ENCODE assay signal across 8 cellular contexts in genomic region chr1:248837794-248838356, GRCh38. TPM values are rescaled to one million over a fixed set of nuclear protein-coding genes. Genes with fewer than 3 reads are reported as not detected.
A peak's percentile ranks its signal among the peaks of the same experiment; 100 is the strongest.
DNase-seq lines count a peak whose midpoint lies in the region; ATAC-seq, FAIRE-seq and TF ChIP-seq lines count a peak whose summit lies in the region.

TSS of gene ZNF672 (plus strand) at chr1:248838224. CDS start at chr1:248847275, 9,051 bp downstream.

- ATAC-seq in esophagus mucosa, result peak; percentile 94

- H3K9me3 ChIP-seq in DOHH2 (ENCODE audit: control insufficient read depth, insufficient read depth, low read length) (no peaks in the 10 kb centered on the region), GM23248 (ENCODE audit: low read depth) (no peaks in the 10 kb centered on the region), Karpas-422 (ENCODE audit: low read length) (no peaks in the 10 kb centered on the region)

- peaks cover 2% of the 10 kb centered on the region; the same call in 1 of the 2 replicates for H3F3A ChIP-seq in DOHH2 (ENCODE audit: control insufficient read depth, insufficient read depth)
- peaks cover 22% of the 10 kb centered on the region for H3F3A ChIP-seq in GM23248 (ENCODE audit: insufficient read depth)

- H3K27me3 ChIP-seq in DOHH2 (ENCODE audit: control insufficient read depth, low read length) (0 out of 2 replicates have a peak, but pooled peaks cover 4% of the 10 kb centered on the region), GM23248 (replicated peaks; ENCODE audit: insufficient read depth) (no peaks in the 10 kb centered on the region), Karpas-422 (ENCODE audit: low read length) (no peaks in the 10 kb centered on the region)

- no peak for TF ChIP-seq CTCF in DOHH2 (IDR thresholded peaks at IDR 0.05; ENCODE audit: low read depth, low read length, poor library complexity, severe bottlenecking)

- H3K9me2 ChIP-seq in DOHH2 (replicated peaks; ENCODE audit: control insufficient read depth, low read length) (no peaks in the 10 kb centered on the region), GM23248 (ENCODE audit: insufficient read depth) (no peaks in the 10 kb centered on the region), Karpas-422 (replicated peaks; ENCODE audit: insufficient read depth, low read length) (no peaks in the 10 kb centered on the region)

- H3K36me3 ChIP-seq in DOHH2 (ENCODE audit: control insufficient read depth, low read length), result peaks cover 14% of the 10 kb centered on the region
- H3K36me3 ChIP-seq in GM23248 (ENCODE audit: low read depth), result no peaks in the 10 kb centered on the region
- no peaks in the 10 kb centered on the region for H3K36me3 ChIP-seq in Karpas-422 (ENCODE audit: insufficient read depth, low read length)

- DNase-seq in GM23248, result peak; percentile 99
- peak; percentile 98 for DNase-seq in Karpas-422
- peak; percentile 96 for DNase-seq in RCC 7860 (ENCODE audit: low spot score)
- DNase-seq in activated T-cell treated with anti-CD3 and anti-CD28 coated beads, Interleukin-2, amount 50 U/mL, for 48 hours, result peak; percentile 95 to 96
- DNase-seq in myocyte (ENCODE audit: low read depth), result peak; percentile 99
- peak; percentile 88 to 92 for DNase-seq in stimulated activated CD8-positive, alpha-beta memory T cell treated with anti-CD3 and anti-CD28 coated beads, Interleukin-7, amount 100 ng/mL, for 4 hours (ENCODE audit: low read depth in 2 of 2)

- 0 to 1% methylated on average over 40 to 42 of the region's 48 CpGs for WGBS in GM23248 (ENCODE audit: low coverage in 1 of 2, low lambda C conversion rate in 2 of 2, missing lambda C conversion rate in 2 of 2), 2 experiments

- peaks cover 43% of the 10 kb centered on the region for H3K79me2 ChIP-seq in DOHH2 (ENCODE audit: control insufficient read depth, low read length)
- H3K79me2 ChIP-seq in GM23248 (ENCODE audit: insufficient read depth), result peaks cover 35% of the 10 kb centered on the region
- H3K79me2 ChIP-seq in Karpas-422 (ENCODE audit: low read length), result peaks cover 37% of the 10 kb centered on the region

- H3K4me2 ChIP-seq in DOHH2 (ENCODE audit: low read length) (peak within 1 kb of the TSS; percentile 94), GM23248 (ENCODE audit: unreplicated experiment) (peak within 1 kb of the TSS; percentile 89), Karpas-422 (ENCODE audit: low read depth, low read length, poor library complexity, severe bottlenecking) (peak within 1 kb of the TSS; percentile 92)

- peaks cover 30% of the 10 kb centered on the region for H3K4me1 ChIP-seq in DOHH2 (ENCODE audit: control insufficient read depth, low read length)
- peaks cover 26% of the 10 kb centered on the region for H3K4me1 ChIP-seq in GM23248 (ENCODE audit: insufficient read depth)
- peaks cover 42% of the 10 kb centered on the region for H3K4me1 ChIP-seq in Karpas-422 (ENCODE audit: low read length)

- in situ Hi-C loops in GM23248 (cut with MboI), result no loop called here

- peak within 1 kb of the TSS; percentile 98 for H3K9ac ChIP-seq in GM23248
- peak within 1 kb of the TSS; percentile 91 for H3K9ac ChIP-seq in Karpas-422 (ENCODE audit: low read length)

- H2AFZ ChIP-seq in GM23248, result peak within 1 kb of the TSS; percentile 88
- peak within 1 kb of the TSS; percentile 77 for H2AFZ ChIP-seq in Karpas-422 (ENCODE audit: low read length)

- H3K27ac ChIP-seq in DOHH2 (ENCODE audit: low read depth, low read length), result peak within 1 kb of the TSS; percentile 72
- H3K27ac ChIP-seq in GM23248, result peak within 1 kb of the TSS; percentile 99
- peak within 1 kb of the TSS; percentile 80 for H3K27ac ChIP-seq in Karpas-422 (ENCODE audit: low read length)

- FAIRE-seq in RCC 7860 (lab: Jason Lieb, UNC), result peak; percentile 82

- H3K4me3 ChIP-seq in DOHH2 (ENCODE audit: low read length) (peak within 1 kb of the TSS; percentile 98), GM23248 (peak within 1 kb of the TSS; percentile 81), Karpas-422 (ENCODE audit: low read length) (peak within 1 kb of the TSS; percentile 75)

- H4K20me1 ChIP-seq in DOHH2 (ENCODE audit: control insufficient read depth, insufficient read depth, low read depth, low read length) (peaks cover 4% of the 10 kb centered on the region; the same call in 1 of the 2 replicates), GM23248 (ENCODE audit: insufficient read depth) (no peaks in the 10 kb centered on the region), Karpas-422 (ENCODE audit: insufficient read depth, low read depth, low read length) (no peaks in the 10 kb centered on the region)

RNA-seq across cellular contexts. Expression of gene ZNF672, which starts in this region (rescaled TPM):
- total RNA-seq in GM23248 (2014; rRNA removed; shearing (Covaris generic)), result 13.5 and 13.8 TPM in 2 replicates
- polyA plus RNA-seq in GM23248 (2016; fragmentation: Nextera tagmentation; extraction: Ambion mirVana), result 10.5 and 11.6 TPM in 2 replicates
- total RNA-seq in Karpas-422 (2014; rRNA removed; shearing (Covaris generic); ENCODE audit: low replicate concordance), result 16.7 and 38.3 TPM in 2 replicates
- 16.8 TPM for total RNA-seq in esophagus mucosa
- 38.9 and 43.4 TPM in 2 replicates for total RNA-seq in myocyte
- 16.3 TPM for polyA plus RNA-seq in myocyte (2012)

Comparison
In these comparisons a context has a peak if more than half of its experiments do, and no peak if none do; other contexts are left out.
1. Peak in every context shown above with its lines: DNase-seq, ATAC-seq, H3K4me3 ChIP-seq and H3K27ac ChIP-seq.